In genomic region chr2:240201861-240202260, GRCh38 we compare ENCODE assay signal across 26 cellular contexts.
"Had no signal": no experiment of that assay in that cellular context is flagged by ENCODE, and none has a peak within 500 bp of the region (broad histone marks: within the 10 kb centered on the region; RNA-seq: fewer than 3 reads in every experiment).

No MANE protein-coding gene starts in this region.

- H3K27ac Mint-ChIP-seq: activated naive CD4-positive, alpha-beta T cell treated with anti-CD3 and anti-CD28 coated beads, Interleukin-2, amount 50 U/mL, for 72 hours; activated T-helper 17 cell treated with anti-CD3 and anti-CD28 coated beads, Interleukin-2, amount 50 U/mL, for 72 hours; stimulated activated naive B cell treated with anti-CD40 and anti-IgM and Interleukin-4, amounts not matched to agents 10 μg/mL and 1 μg/mL and 100 μg/mL, for 72 hours; T-helper 1 cell treated with Interleukin-12 subunit alpha and Interleukin-12 subunit beta and Interleukin-4 antibody, amounts not matched to agents 30 μg/mL and 1 μg/mL, for 36 hours had no signal

- ATAC-seq: activated naive CD4-positive, alpha-beta T cell treated with anti-CD3 and anti-CD28 coated beads, Interleukin-2, amount 50 U/mL, for 72 hours; activated T-cell treated with anti-CD3 and anti-CD28 coated beads, Interleukin-2, amount 50 U/mL, for 4 hours; activated T-helper 17 cell treated with anti-CD3 and anti-CD28 coated beads, Interleukin-2, amount 50 U/mL, for 72 hours; naive thymus-derived CD8-positive, alpha-beta T cell; sciatic nerve; stimulated activated naive B cell treated with anti-CD40 and anti-IgM and Interleukin-4, amounts not matched to agents 10 μg/mL and 1 μg/mL and 100 μg/mL, for 72 hours had no signal

- H3K36me3 Mint-ChIP-seq: stimulated activated naive B cell treated with anti-CD40 and anti-IgM and Interleukin-4, amounts not matched to agents 10 μg/mL and 1 μg/mL and 100 μg/mL, for 72 hours had no signal

- DNase-seq: activated CD4-positive, alpha-beta T cell treated with anti-CD3 and anti-CD28 coated beads for 4 hours; activated CD4-positive, alpha-beta T cell treated with anti-CD3 and anti-CD28 coated beads, Interleukin-2, amount 50 U/mL, for 48 hours; activated CD8-positive, alpha-beta memory T cell treated with anti-CD3 and anti-CD28 coated beads, Interleukin-2, amount 50 U/mL, for 48 hours; activated naive CD4-positive, alpha-beta T cell; cerebellar nuclear complex; colonic mucosa; effector CD8-positive, alpha-beta T cell; mammary epithelial cell; naive thymus-derived CD8-positive, alpha-beta T cell; occipital lobe; SK-N-SH; small intestine; stimulated activated CD4-positive, alpha-beta T cell treated with anti-CD3 and anti-CD28 coated beads, Interleukin-1b, Interleukin-23, amount 100 ng/mL, for 48 hours; stimulated activated naive B cell treated with anti-CD40 and anti-IgM and Interleukin-4, amounts not matched to agents 10 μg/mL and 1 μg/mL and 100 μg/mL, for 72 hours; stomach; SW 1271; T-helper 9 cell had no signal

- H3K36me3 ChIP-seq: colonic mucosa, stomach, suprapubic skin, tibial nerve had no signal

- H3K4me2 ChIP-seq: SK-N-SH had no signal

- H3K9me3 Mint-ChIP-seq: activated T-cell treated with anti-CD3 and anti-CD28 coated beads, Interleukin-2, amount 50 U/mL, for 4 hours; activated T-helper 17 cell treated with anti-CD3 and anti-CD28 coated beads, Interleukin-2, amount 50 U/mL, for 72 hours had no signal

- H3K9me3 ChIP-seq: colonic mucosa, SK-N-SH had no signal

- H3K4me3 ChIP-seq: colonic mucosa, stomach, suprapubic skin, tibial nerve had no signal

- H3K27me3 ChIP-seq: colonic mucosa had no signal

- H3K9ac ChIP-seq: SK-N-SH had no signal

- H3K4me1 ChIP-seq: colonic mucosa, stomach, suprapubic skin, tibial nerve had no signal

- H3K27ac ChIP-seq: colonic mucosa, stomach, suprapubic skin, tibial nerve, VCaP had no signal

- H3K4me3 Mint-ChIP-seq: activated T-cell treated with anti-CD3 and anti-CD28 coated beads, Interleukin-2, amount 50 U/mL, for 4 hours; activated T-helper 17 cell treated with anti-CD3 and anti-CD28 coated beads, Interleukin-2, amount 50 U/mL, for 72 hours; naive thymus-derived CD8-positive, alpha-beta T cell; neural crest cell; stimulated activated naive B cell treated with anti-CD40 and anti-IgM and Interleukin-4, amounts not matched to agents 10 μg/mL and 1 μg/mL and 100 μg/mL, for 72 hours; T-helper 1 cell treated with Interleukin-12 subunit alpha and Interleukin-12 subunit beta and Interleukin-4 antibody, amounts not matched to agents 30 μg/mL and 1 μg/mL, for 36 hours had no signal

- H3K4me1 Mint-ChIP-seq: activated T-helper 17 cell treated with anti-CD3 and anti-CD28 coated beads, Interleukin-2, amount 50 U/mL, for 72 hours had no signal
